In the genomic region with DNA sequence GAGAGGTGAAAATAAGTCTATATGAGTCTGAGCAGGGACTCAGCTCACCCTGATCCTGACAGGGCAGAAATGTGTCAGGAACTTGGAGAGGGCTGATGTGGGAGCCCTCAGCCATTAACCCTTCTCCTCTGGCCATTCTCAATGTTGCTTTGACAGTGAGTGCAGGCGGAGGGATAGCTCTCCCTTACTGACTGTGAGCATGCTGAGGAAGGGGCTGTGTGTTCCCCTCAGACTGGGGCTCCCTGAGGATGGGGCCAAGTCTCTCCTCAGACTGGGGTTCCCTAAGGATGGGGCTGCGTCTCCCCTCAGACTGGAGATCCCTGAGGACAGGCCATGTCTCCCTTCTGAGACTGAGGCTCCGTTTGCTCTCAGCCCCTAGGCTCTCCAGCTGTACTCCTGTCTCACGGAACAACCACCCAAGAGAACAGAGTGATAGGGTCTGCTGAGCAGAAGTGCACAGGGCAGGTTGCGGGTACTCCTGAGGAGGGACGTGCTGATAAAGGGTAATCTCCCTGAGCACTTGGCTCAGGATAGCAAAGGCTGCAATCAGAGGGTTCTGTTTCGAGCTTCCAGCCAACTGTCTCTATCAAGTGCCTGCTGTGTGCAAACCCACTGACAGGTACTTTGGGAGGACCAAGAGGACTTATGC, we compare ENCODE assay signal across 1 cellular context.
TF ChIP-seq lines count a peak whose summit lies in the region.

No MANE protein-coding gene starts in this region.

TF ChIP-seq in K562, 482 proteins besides CTCF, POLR2A, EP300 and RAD21 (continued from another document and continues in another):
- TF ChIP-seq PTTG1 (tag; IDR thresholded peaks at IDR 0.05; ENCODE audit: low read depth) (no peak), TAF1 (IDR thresholded peaks at IDR 0.05; ENCODE audit: control insufficient read depth, extremely low read depth, insufficient read depth, low read length, severe bottlenecking) (no peak), NFIX (CRISPR knock-in tag; IDR thresholded peaks at IDR 0.05; ENCODE audit: low read depth) (no peak), PML (IDR thresholded peaks at IDR 0.05; ENCODE audit: low read length) (peak; percentile 53; the same call in 1 of the 2 replicates), NCOA6 (IDR thresholded peaks at IDR 0.05) (no peak), STAT5A (IDR thresholded peaks at IDR 0.05; ENCODE audit: borderline replicate concordance, low read length) (peak; percentile 38; the same call in 1 of the 2 replicates), POLR3A (IDR thresholded peaks at IDR 0.05; ENCODE audit: borderline replicate concordance, extremely low read depth, insufficient read depth, insufficient read length) (no peak), SMAD4 (CRISPR knock-in tag; conservative IDR thresholded peaks at IDR 0.05) (peak; percentile 69; the same call in 1 of the 2 replicates), SIN3A (IDR thresholded peaks at IDR 0.05; ENCODE audit: borderline replicate concordance in 2 of 2, control insufficient read depth in 1 of 2, low read depth in 2 of 2, low read length in 2 of 2) (0 out of 4 replicates have a peak, but pooled peaks of 1 of the 2 experiments have one; percentile 23), SUPT5H (IDR thresholded peaks at IDR 0.05) (no peak), KAT8 (IDR thresholded peaks at IDR 0.05; ENCODE audit: low read depth) (no peak), ETV6 (IDR thresholded peaks at IDR 0.05; ENCODE audit: borderline replicate concordance in 1 of 2, low read depth in 2 of 2, low read length in 1 of 2) (no peak), ETV6 (CRISPR knock-in tag; IDR thresholded peaks at IDR 0.05; ENCODE audit: borderline replicate concordance) (no peak), MAFG (tag; conservative IDR thresholded peaks at IDR 0.05) (no peak), ZNF384 (IDR thresholded peaks at IDR 0.05; ENCODE audit: low read depth, low read length) (no peak), CAMTA2 (CRISPR knock-in tag; conservative IDR thresholded peaks at IDR 0.05) (no peak), SAFB (IDR thresholded peaks at IDR 0.05; ENCODE audit: borderline replicate concordance, low read depth, low read length) (no peak), ZNF143 (CRISPR knock-in tag; IDR thresholded peaks at IDR 0.05) (no peak), FUS (optimal IDR thresholded peaks at IDR 0.05; ENCODE audit: low read depth, low read length) (no peak), BRD9 (IDR thresholded peaks at IDR 0.05; ENCODE audit: low read depth, partially characterized antibody) (no peak), ZNF77 (CRISPR knock-in tag; IDR thresholded peaks at IDR 0.05) (no peak), ZSCAN29 (IDR thresholded peaks at IDR 0.05) (no peak), BRD4 (IDR thresholded peaks at IDR 0.05) (no peak), KAT7 (CRISPR knock-in tag; IDR thresholded peaks at IDR 0.05; ENCODE audit: borderline replicate concordance) (no peak), ZNF507 (tag; conservative IDR thresholded peaks at IDR 0.05) (no peak), NRF1 (conservative IDR thresholded peaks at IDR 0.05 in 1 of 2, IDR thresholded peaks at IDR 0.05 in 1 of 2) (peak in 1 of 2 experiments; percentile 25; a peak in 1 of 4 replicates), SMAD1 (IDR thresholded peaks at IDR 0.05; ENCODE audit: low read depth, low read length, partially characterized antibody) (peak; percentile 21), ZNF79 (CRISPR knock-in tag; IDR thresholded peaks at IDR 0.05; ENCODE audit: low read depth) (no peak), ZC3H11A (IDR thresholded peaks at IDR 0.05; ENCODE audit: low read depth, low read length) (no peak), SPI1 (IDR thresholded peaks at IDR 0.05; ENCODE audit: borderline replicate concordance, low read depth, low read length) (0 out of 2 replicates have a peak, but pooled peaks have one; percentile 1), TEAD2 (tag; IDR thresholded peaks at IDR 0.05) (no peak), ZFX (CRISPR knock-in tag; IDR thresholded peaks at IDR 0.05) (no peak), ELF1 (tag; IDR thresholded peaks at IDR 0.05) (no peak), ETS2 (tag; IDR thresholded peaks at IDR 0.05; ENCODE audit: borderline replicate concordance, poor library complexity, severe bottlenecking) (no peak), CBX8 (IDR thresholded peaks at IDR 0.05; ENCODE audit: borderline replicate concordance, extremely low read depth, low read depth, low read length, poor library complexity, severe bottlenecking) (no peak), BHLHE40 (IDR thresholded peaks at IDR 0.05; ENCODE audit: low read length) (0 out of 2 replicates have a peak, but pooled peaks have one; percentile 20), ELF2 (CRISPR knock-in tag; IDR thresholded peaks at IDR 0.05) (no peak), SMAD3 (CRISPR knock-in tag; conservative IDR thresholded peaks at IDR 0.05) (no peak), ZBTB1 (CRISPR knock-in tag; IDR thresholded peaks at IDR 0.05; ENCODE audit: borderline replicate concordance, low read depth) (no peak), KLF10 (CRISPR knock-in tag; IDR thresholded peaks at IDR 0.05) (no peak), U2AF1 (optimal IDR thresholded peaks at IDR 0.05; ENCODE audit: low read depth, low read length) (no peak), ARHGAP35 (IDR thresholded peaks at IDR 0.05; ENCODE audit: partially characterized antibody) (no peak), ARID2 (IDR thresholded peaks at IDR 0.05) (no peak)
- TF ChIP-seq, protein P1, sequence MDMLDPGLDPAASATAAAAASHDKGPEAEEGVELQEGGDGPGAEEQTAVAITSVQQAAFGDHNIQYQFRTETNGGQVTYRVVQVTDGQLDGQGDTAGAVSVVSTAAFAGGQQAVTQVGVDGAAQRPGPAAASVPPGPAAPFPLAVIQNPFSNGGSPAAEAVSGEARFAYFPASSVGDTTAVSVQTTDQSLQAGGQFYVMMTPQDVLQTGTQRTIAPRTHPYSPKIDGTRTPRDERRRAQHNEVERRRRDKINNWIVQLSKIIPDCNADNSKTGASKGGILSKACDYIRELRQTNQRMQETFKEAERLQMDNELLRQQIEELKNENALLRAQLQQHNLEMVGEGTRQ (CRISPR knock-in tag; IDR thresholded peaks at IDR 0.05), result no peak
- TF ChIP-seq, protein P2, sequence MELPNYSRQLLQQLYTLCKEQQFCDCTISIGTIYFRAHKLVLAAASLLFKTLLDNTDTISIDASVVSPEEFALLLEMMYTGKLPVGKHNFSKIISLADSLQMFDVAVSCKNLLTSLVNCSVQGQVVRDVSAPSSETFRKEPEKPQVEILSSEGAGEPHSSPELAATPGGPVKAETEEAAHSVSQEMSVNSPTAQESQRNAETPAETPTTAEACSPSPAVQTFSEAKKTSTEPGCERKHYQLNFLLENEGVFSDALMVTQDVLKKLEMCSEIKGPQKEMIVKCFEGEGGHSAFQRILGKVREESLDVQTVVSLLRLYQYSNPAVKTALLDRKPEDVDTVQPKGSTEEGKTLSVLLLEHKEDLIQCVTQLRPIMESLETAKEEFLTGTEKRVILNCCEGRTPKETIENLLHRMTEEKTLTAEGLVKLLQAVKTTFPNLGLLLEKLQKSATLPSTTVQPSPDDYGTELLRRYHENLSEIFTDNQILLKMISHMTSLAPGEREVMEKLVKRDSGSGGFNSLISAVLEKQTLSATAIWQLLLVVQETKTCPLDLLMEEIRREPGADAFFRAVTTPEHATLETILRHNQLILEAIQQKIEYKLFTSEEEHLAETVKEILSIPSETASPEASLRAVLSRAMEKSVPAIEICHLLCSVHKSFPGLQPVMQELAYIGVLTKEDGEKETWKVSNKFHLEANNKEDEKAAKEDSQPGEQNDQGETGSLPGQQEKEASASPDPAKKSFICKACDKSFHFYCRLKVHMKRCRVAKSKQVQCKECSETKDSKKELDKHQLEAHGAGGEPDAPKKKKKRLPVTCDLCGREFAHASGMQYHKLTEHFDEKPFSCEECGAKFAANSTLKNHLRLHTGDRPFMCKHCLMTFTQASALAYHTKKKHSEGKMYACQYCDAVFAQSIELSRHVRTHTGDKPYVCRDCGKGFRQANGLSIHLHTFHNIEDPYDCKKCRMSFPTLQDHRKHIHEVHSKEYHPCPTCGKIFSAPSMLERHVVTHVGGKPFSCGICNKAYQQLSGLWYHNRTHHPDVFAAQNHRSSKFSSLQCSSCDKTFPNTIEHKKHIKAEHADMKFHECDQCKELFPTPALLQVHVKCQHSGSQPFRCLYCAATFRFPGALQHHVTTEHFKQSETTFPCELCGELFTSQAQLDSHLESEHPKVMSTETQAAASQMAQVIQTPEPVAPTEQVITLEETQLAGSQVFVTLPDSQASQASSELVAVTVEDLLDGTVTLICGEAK (IDR thresholded peaks at IDR 0.05), result no peak
- TF ChIP-seq, protein P2 (CRISPR knock-in tag; IDR thresholded peaks at IDR 0.05), result no peak
- TF ChIP-seq, protein P3, sequence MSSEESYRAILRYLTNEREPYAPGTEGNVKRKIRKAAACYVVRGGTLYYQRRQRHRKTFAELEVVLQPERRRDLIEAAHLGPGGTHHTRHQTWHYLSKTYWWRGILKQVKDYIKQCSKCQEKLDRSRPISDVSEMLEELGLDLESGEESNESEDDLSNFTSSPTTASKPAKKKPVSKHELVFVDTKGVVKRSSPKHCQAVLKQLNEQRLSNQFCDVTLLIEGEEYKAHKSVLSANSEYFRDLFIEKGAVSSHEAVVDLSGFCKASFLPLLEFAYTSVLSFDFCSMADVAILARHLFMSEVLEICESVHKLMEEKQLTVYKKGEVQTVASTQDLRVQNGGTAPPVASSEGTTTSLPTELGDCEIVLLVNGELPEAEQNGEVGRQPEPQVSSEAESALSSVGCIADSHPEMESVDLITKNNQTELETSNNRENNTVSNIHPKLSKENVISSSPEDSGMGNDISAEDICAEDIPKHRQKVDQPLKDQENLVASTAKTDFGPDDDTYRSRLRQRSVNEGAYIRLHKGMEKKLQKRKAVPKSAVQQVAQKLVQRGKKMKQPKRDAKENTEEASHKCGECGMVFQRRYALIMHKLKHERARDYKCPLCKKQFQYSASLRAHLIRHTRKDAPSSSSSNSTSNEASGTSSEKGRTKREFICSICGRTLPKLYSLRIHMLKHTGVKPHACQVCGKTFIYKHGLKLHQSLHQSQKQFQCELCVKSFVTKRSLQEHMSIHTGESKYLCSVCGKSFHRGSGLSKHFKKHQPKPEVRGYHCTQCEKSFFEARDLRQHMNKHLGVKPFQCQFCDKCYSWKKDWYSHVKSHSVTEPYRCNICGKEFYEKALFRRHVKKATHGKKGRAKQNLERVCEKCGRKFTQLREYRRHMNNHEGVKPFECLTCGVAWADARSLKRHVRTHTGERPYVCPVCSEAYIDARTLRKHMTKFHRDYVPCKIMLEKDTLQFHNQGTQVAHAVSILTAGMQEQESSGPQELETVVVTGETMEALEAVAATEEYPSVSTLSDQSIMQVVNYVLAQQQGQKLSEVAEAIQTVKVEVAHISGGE (CRISPR knock-in tag; IDR thresholded peaks at IDR 0.05), result no peak
- TF ChIP-seq, protein P4, sequence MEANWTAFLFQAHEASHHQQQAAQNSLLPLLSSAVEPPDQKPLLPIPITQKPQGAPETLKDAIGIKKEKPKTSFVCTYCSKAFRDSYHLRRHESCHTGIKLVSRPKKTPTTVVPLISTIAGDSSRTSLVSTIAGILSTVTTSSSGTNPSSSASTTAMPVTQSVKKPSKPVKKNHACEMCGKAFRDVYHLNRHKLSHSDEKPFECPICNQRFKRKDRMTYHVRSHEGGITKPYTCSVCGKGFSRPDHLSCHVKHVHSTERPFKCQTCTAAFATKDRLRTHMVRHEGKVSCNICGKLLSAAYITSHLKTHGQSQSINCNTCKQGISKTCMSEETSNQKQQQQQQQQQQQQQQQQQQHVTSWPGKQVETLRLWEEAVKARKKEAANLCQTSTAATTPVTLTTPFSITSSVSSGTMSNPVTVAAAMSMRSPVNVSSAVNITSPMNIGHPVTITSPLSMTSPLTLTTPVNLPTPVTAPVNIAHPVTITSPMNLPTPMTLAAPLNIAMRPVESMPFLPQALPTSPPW (CRISPR knock-in tag; IDR thresholded peaks at IDR 0.05), result 0 out of 2 replicates have a peak, but pooled peaks have one; percentile 31
- TF ChIP-seq, protein P5, sequence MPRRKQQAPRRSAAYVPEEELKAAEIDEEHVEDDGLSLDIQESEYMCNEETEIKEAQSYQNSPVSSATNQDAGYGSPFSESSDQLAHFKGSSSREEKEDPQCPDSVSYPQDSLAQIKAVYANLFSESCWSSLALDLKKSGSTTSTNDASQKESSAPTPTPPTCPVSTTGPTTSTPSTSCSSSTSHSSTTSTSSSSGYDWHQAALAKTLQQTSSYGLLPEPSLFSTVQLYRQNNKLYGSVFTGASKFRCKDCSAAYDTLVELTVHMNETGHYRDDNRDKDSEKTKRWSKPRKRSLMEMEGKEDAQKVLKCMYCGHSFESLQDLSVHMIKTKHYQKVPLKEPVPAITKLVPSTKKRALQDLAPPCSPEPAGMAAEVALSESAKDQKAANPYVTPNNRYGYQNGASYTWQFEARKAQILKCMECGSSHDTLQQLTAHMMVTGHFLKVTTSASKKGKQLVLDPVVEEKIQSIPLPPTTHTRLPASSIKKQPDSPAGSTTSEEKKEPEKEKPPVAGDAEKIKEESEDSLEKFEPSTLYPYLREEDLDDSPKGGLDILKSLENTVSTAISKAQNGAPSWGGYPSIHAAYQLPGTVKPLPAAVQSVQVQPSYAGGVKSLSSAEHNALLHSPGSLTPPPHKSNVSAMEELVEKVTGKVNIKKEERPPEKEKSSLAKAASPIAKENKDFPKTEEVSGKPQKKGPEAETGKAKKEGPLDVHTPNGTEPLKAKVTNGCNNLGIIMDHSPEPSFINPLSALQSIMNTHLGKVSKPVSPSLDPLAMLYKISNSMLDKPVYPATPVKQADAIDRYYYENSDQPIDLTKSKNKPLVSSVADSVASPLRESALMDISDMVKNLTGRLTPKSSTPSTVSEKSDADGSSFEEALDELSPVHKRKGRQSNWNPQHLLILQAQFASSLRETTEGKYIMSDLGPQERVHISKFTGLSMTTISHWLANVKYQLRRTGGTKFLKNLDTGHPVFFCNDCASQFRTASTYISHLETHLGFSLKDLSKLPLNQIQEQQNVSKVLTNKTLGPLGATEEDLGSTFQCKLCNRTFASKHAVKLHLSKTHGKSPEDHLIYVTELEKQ (CRISPR knock-in tag; IDR thresholded peaks at IDR 0.05), result no peak
